ENCODE assay signal across 8 cellular contexts in genomic region chr17:78884148-78884870, GRCh38. TPM values are rescaled to one million over a fixed set of nuclear protein-coding genes. Genes with fewer than 3 reads are reported as not detected.
DNase-seq lines count a peak whose midpoint lies in the region; ATAC-seq and TF ChIP-seq lines count a peak whose summit lies in the region.

No MANE protein-coding gene starts in this region.

- no peaks in the 10 kb centered on the region for H3K27me3 ChIP-seq in skeletal muscle satellite cell (ENCODE audit: control insufficient read depth, insufficient read depth, low read length)

- no peaks in the 10 kb centered on the region for H3K36me3 Mint-ChIP-seq in MCF 10A (ENCODE audit: insufficient read depth, unreplicated experiment)

- H3K9ac ChIP-seq in skeletal muscle satellite cell (ENCODE audit: low read depth, low read length): peak overlapping the region; percentile 84

- no peaks in the 10 kb centered on the region for H3K9me3 Mint-ChIP-seq in MCF 10A (ENCODE audit: unreplicated experiment)

- peak overlapping the region; percentile 63 for H3K4me3 ChIP-seq in skeletal muscle satellite cell (ENCODE audit: low read length)

- H3K4me1 ChIP-seq in skeletal muscle satellite cell (ENCODE audit: control insufficient read depth, insufficient read depth, low read length): peaks cover 73% of the 10 kb centered on the region

- H3K9me3 ChIP-seq in skeletal muscle satellite cell (replicated peaks; ENCODE audit: low read length): no peaks in the 10 kb centered on the region

- CTCF ChIA-PET in MCF 10A (lab: Yijun Ruan, JAX): interaction anchor here (0.7 to 2.0 kb wide), 5 partner anchors 10 to 106 kb away, joined by 3 to 8 read pairs (median 4); no protein-coding TSS in a partner anchor

- no TSS peak for BruUV-seq in MCF 10A (replicated peaks; lab: Mats Ljungman, UMichigan)

- intact Hi-C loops in MCF 10A (cut with micrococcal nuclease): loop anchor here (5.0 kb wide), 1 partner anchor 38 kb away; no protein-coding TSS in a partner anchor

- H3K4me1 Mint-ChIP-seq in MCF 10A (ENCODE audit: insufficient read depth, unreplicated experiment): peaks cover 21% of the 10 kb centered on the region

- H3K27me3 Mint-ChIP-seq in MCF 10A (ENCODE audit: insufficient read depth, unreplicated experiment): no peaks in the 10 kb centered on the region

- peak; percentile 50 for DNase-seq in G401 (ENCODE audit: low spot score)
- no peak for DNase-seq in MCF 10A (ENCODE audit: unreplicated experiment)
- peak; percentile 49 for DNase-seq in inferior parietal cortex (ENCODE audit: extremely low spot score)
- DNase-seq in NCI-H2081 treated with DMSO at 0.1 percent for 48 hours (lab: John Stamatoyannopoulos, UW): no peak
- DNase-seq in LoVo (ENCODE audit: low spot score): no peak

- POLR2A ChIA-PET in MCF 10A (lab: Yijun Ruan, JAX): interaction anchor here (0.6 to 2.3 kb wide), 8 partner anchors 10 to 109 kb away, joined by 3 to 11 read pairs (median 4); partner anchors contain the start of gene LGALS3BP

- H3K4me2 ChIP-seq in skeletal muscle satellite cell (ENCODE audit: low read length): peak overlapping the region; percentile 88

- no peak for ATAC-seq in GM18861 (IDR thresholded peaks at IDR 0.05; ENCODE audit: unreplicated experiment)
- ATAC-seq in HG03520 (IDR thresholded peaks at IDR 0.05; ENCODE audit: unreplicated experiment): no peak

- H3K4me3 Mint-ChIP-seq in MCF 10A (ENCODE audit: unreplicated experiment): peak overlapping the region; percentile 58

- peak overlapping the region; percentile 91 for H3K27ac Mint-ChIP-seq in MCF 10A (ENCODE audit: low read depth, unreplicated experiment)

- in situ Hi-C loops in G401 (cut with HindIII; ENCODE audit: low sequenced_read_pairs): no loop called here

- TF ChIP-seq CTCF in MCF 10A (IDR thresholded peaks at IDR 0.05; ENCODE audit: unreplicated experiment): no peak

- H3K36me3 ChIP-seq in skeletal muscle satellite cell (ENCODE audit: insufficient read depth, low read length): no peaks in the 10 kb centered on the region

RNA-seq across cellular contexts. Expression of gene CEP295NL, which starts 18.7 kb away (rescaled TPM):
- total RNA-seq in G401 (2014; rRNA removed; shearing (Covaris generic)): 0.37 TPM in 1 of 2 replicates, not detected in the other
- total RNA-seq in MCF 10A (2022): 0.68 and 0.86 TPM in 2 replicates
- total RNA-seq in skeletal muscle satellite cell (2012; rRNA removed): 1.0 and 1.5 TPM in 2 replicates

RNA-seq across cellular contexts. Expression of gene TIMP2, which starts 40.9 kb away (rescaled TPM):
- 32.4 and 37.5 TPM in 2 replicates for total RNA-seq in G401 (2014; rRNA removed; shearing (Covaris generic))
- total RNA-seq in MCF 10A (2022): 24.8 and 35.1 TPM in 2 replicates
- total RNA-seq in skeletal muscle satellite cell (2012; rRNA removed): 44.4 and 67.9 TPM in 2 replicates

RNA-seq across cellular contexts. Expression of gene USP36, which starts 43.7 kb away (rescaled TPM):
- total RNA-seq in G401 (2014; rRNA removed; shearing (Covaris generic)): 10.1 and 10.4 TPM in 2 replicates
- total RNA-seq in MCF 10A (2022): 118 and 119 TPM in 2 replicates
- 25.3 and 29.1 TPM in 2 replicates for total RNA-seq in skeletal muscle satellite cell (2012; rRNA removed)

Comparison
In these comparisons a context has a peak if more than half of its experiments do, and no peak if none do; other contexts are left out.
1. DNase-seq: peak in G401 (single experiment) and inferior parietal cortex (single experiment); none in MCF 10A (single experiment), NCI-H2081 treated with DMSO at 0.1 percent for 48 hours (single experiment) and LoVo (single experiment).
2. RNA of gene USP36, which starts 43.7 kb away (total RNA-seq): 118 to 119 TPM in MCF 10A; 10.1 to 10.4 TPM in G401; every median in the first group is over 10 times any median in the second.